Comparison of ENCODE assay signal across 14 cellular contexts in genomic region chr4:3808597-3808996, GRCh38. TPM values are rescaled to one million over a fixed set of nuclear protein-coding genes. Genes with fewer than 3 reads are reported as not detected.
DNase-seq lines count a peak whose midpoint lies in the region; ATAC-seq and TF ChIP-seq lines count a peak whose summit lies in the region.
"Had no signal": no experiment of that assay in that cellular context is flagged by ENCODE, and none has a peak within 500 bp of the region (broad histone marks: within the 10 kb centered on the region; RNA-seq: fewer than 3 reads in every experiment).

No MANE protein-coding gene starts in this region.

- no TSS peak for BruUV-seq in A673 (replicated peaks; lab: Mats Ljungman, UMichigan)

- CTCF ChIA-PET in A673 (lab: Charles Lee) = interaction anchor here (1.4 kb wide), 1 partner anchor 43 kb away, joined by 5 read pairs; the partner anchor contains the start of gene ADRA2C

- no peaks in the 10 kb centered on the region for H3K9me2 ChIP-seq in GM23338 (ENCODE audit: insufficient read depth)

- TF ChIP-seq CTCF in A673 (conservative IDR thresholded peaks at IDR 0.05; ENCODE audit: low read depth, low read length) = no peak
- TF ChIP-seq CTCF in GM23338 (conservative IDR thresholded peaks at IDR 0.05; ENCODE audit: low read depth in 2 of 2) = no peak
- no peak for TF ChIP-seq CTCF in brain (conservative IDR thresholded peaks at IDR 0.05)
- TF ChIP-seq CTCF in neural progenitor cell (IDR thresholded peaks at IDR 0.05) = no peak
- TF ChIP-seq CTCF in natural killer cell (IDR thresholded peaks at IDR 0.05) = no peak
- TF ChIP-seq CTCF in esophagus muscularis mucosa (IDR thresholded peaks at IDR 0.05) = no peak

- H3K4me3 Mint-ChIP-seq in GM23338 (no peak overlapping the region; the same call in 2 of the 3 replicates), brain (peak overlapping the region in 2 of 5 experiments; percentile 17), neural progenitor cell (peak overlapping the region; percentile 21), natural killer cell (no peak overlapping the region)
- H3K4me3 Mint-ChIP-seq: CD14-positive monocyte; CD8-positive, alpha-beta T cell; H9 had no signal

- no peaks in the 10 kb centered on the region for H4K20me1 ChIP-seq in GM23338 (replicated peaks; ENCODE audit: insufficient read depth)
- H4K20me1 ChIP-seq in neural progenitor cell (ENCODE audit: low read depth) = no peaks in the 10 kb centered on the region

- H3K27ac Mint-ChIP-seq in GM23338 (no peak overlapping the region; the same call in 1 of the 2 replicates), brain (peak overlapping the region in 3 of 5 experiments; percentile 60 to 88 (median 80)), neural progenitor cell (no peak overlapping the region), natural killer cell (no peak overlapping the region)
- H3K27ac Mint-ChIP-seq: CD14-positive monocyte; CD8-positive, alpha-beta T cell had no signal

- H3K36me3 Mint-ChIP-seq in GM23338 (ENCODE audit: low read depth) (no peaks in the 10 kb centered on the region; the same call in 2 of the 3 replicates), brain (no peaks in the 10 kb centered on the region), neural progenitor cell (no peaks in the 10 kb centered on the region), natural killer cell (no peaks in the 10 kb centered on the region)
- H3K36me3 Mint-ChIP-seq: CD14-positive monocyte; CD8-positive, alpha-beta T cell had no signal

- H3K9ac ChIP-seq in neural progenitor cell = no peak overlapping the region
- H3K9ac ChIP-seq: GM23248 had no signal

- no peak for TF ChIP-seq POLR2A in esophagus muscularis mucosa (IDR thresholded peaks at IDR 0.05; ENCODE audit: low read depth)

- H3K9me3 ChIP-seq in A673 (ENCODE audit: low read depth, low read length, poor library complexity, severe bottlenecking) = no peaks in the 10 kb centered on the region
- no peaks in the 10 kb centered on the region for H3K9me3 ChIP-seq in neural progenitor cell (ENCODE audit: low read depth)
- H3K9me3 ChIP-seq in esophagus muscularis mucosa = no peaks in the 10 kb centered on the region

- H3K27me3 Mint-ChIP-seq in GM23338 (ENCODE audit: insufficient read depth, low read depth, poor library complexity) (peaks cover 15% of the 10 kb centered on the region), brain (peaks cover 9% of the 10 kb centered on the region), neural progenitor cell (ENCODE audit: insufficient read depth, low read depth) (peaks cover 37% of the 10 kb centered on the region), natural killer cell (ENCODE audit: low read depth in 2 of 2) (peaks cover 21 to 38% of the 10 kb centered on the region in 2 donors)

- H3K9me3 Mint-ChIP-seq in GM23338 (no peaks in the 10 kb centered on the region; the same call in 2 of the 3 replicates), brain (peaks cover 0 to 9% (median 0%) of the 10 kb centered on the region in 5 experiments), neural progenitor cell (no peaks in the 10 kb centered on the region), natural killer cell (no peaks in the 10 kb centered on the region)
- H3K9me3 Mint-ChIP-seq: CD14-positive monocyte; CD8-positive, alpha-beta T cell had no signal

- 0 out of 2 replicates have a peak overlapping the region, but pooled peaks have one; percentile 21 for H3K4me2 ChIP-seq in GM23338
- H3K4me2 ChIP-seq in neural progenitor cell = peak overlapping the region; percentile 72

- H3K4me1 ChIP-seq in A673 (ENCODE audit: insufficient read depth, low read length, poor library complexity, severe bottlenecking) (peaks cover 22% of the 10 kb centered on the region), GM23338 (ENCODE audit: insufficient read depth) (peaks cover 12% of the 10 kb centered on the region), neural progenitor cell (peaks cover 27% of the 10 kb centered on the region), esophagus muscularis mucosa (no peaks in the 10 kb centered on the region)

- H3K27me3 ChIP-seq in A673 (replicated peaks; ENCODE audit: insufficient read depth, low read depth, low read length, poor library complexity) (no peaks in the 10 kb centered on the region), GM23338 (ENCODE audit: insufficient read depth) (no peaks in the 10 kb centered on the region), neural progenitor cell (no peaks in the 10 kb centered on the region), esophagus muscularis mucosa (peaks cover 0 to 87% (median 0%) of the 10 kb centered on the region in 4 donors)

- H3K79me2 ChIP-seq in GM23338 (replicated peaks; ENCODE audit: insufficient read depth) (no peaks in the 10 kb centered on the region), neural progenitor cell (ENCODE audit: low read depth) (no peaks in the 10 kb centered on the region)

- no peak overlapping the region for H2AFZ ChIP-seq in GM23338
- H2AFZ ChIP-seq in neural progenitor cell (replicated peaks) = no peak overlapping the region
- H2AFZ ChIP-seq: GM23248 had no signal

- H3K27ac ChIP-seq in A673 (ENCODE audit: low read depth, low read length, poor library complexity, severe bottlenecking) (peak overlapping the region; percentile 83), GM23338 (ENCODE audit: low read depth) (no peak overlapping the region), neural progenitor cell (peak overlapping the region; percentile 39), esophagus muscularis mucosa (replicated peaks in 1 of 4) (no peak overlapping the region)
- H3K27ac ChIP-seq: GM23248 had no signal

- 61% methylated on average over 5 of the region's 5 CpGs for WGBS in esophagus muscularis mucosa

- DNase-seq in A673 (ENCODE audit: low spot score) (peak; percentile 14), GM23338 (ENCODE audit: low spot score) (no peak), neural progenitor cell (ENCODE audit: low spot score) (no peak), natural killer cell (no peak), esophagus muscularis mucosa (ENCODE audit: extremely low spot score) (no peak)
- DNase-seq in activated CD4-positive, CD25-positive, alpha-beta regulatory T cell treated with anti-CD3 and anti-CD28 coated beads, Interleukin-2, amount 50 U/mL, for 72 hours = no peak
- DNase-seq: CD8-positive, alpha-beta T cell; COR-L47; DMS53; GF-D8; GM23248; H9 had no signal

- H3K36me3 ChIP-seq in A673 (ENCODE audit: insufficient read depth, low read length, poor library complexity, severe bottlenecking) (no peaks in the 10 kb centered on the region), GM23338 (ENCODE audit: insufficient read depth) (no peaks in the 10 kb centered on the region), neural progenitor cell (no peaks in the 10 kb centered on the region), esophagus muscularis mucosa (no peaks in the 10 kb centered on the region)

- H3K4me3 ChIP-seq in A673 (ENCODE audit: low read depth, low read length, poor library complexity, severe bottlenecking) (no peak overlapping the region), GM23338 (no peak overlapping the region), neural progenitor cell (no peak overlapping the region), esophagus muscularis mucosa (no peak overlapping the region)
- H3K4me3 ChIP-seq: GM23248 had no signal

- peaks cover 30% of the 10 kb centered on the region for H3K4me1 Mint-ChIP-seq in GM23338
- H3K4me1 Mint-ChIP-seq in brain = peaks cover 20% of the 10 kb centered on the region
- peaks cover 31% of the 10 kb centered on the region for H3K4me1 Mint-ChIP-seq in neural progenitor cell
- no peaks in the 10 kb centered on the region for H3K4me1 Mint-ChIP-seq in natural killer cell
- H3K4me1 Mint-ChIP-seq: CD14-positive monocyte had no signal

- intact Hi-C loops in A673 (cut with micrococcal nuclease; ENCODE audit: unreplicated experiment) = no loop called here
- intact Hi-C loops in natural killer cell (cut with micrococcal nuclease) = no loop called here
- intact Hi-C loops in esophagus muscularis mucosa (cut with DNase I) = no loop called here

- POLR2A ChIA-PET in A673 (lab: Charles Lee; ENCODE audit: low non-redundant PET) = interaction anchor here (0.7 kb wide), 1 partner anchor 21 kb away, joined by 4 read pairs; no protein-coding TSS in a partner anchor

- TF ChIP-seq EP300 in esophagus muscularis mucosa (IDR thresholded peaks at IDR 0.05) = no peak

- ATAC-seq in GM23338 (no peak), natural killer cell (no peak)
- ATAC-seq: CD8-positive, alpha-beta T cell had no signal

- H3F3A ChIP-seq in GM23338 (replicated peaks; ENCODE audit: low read depth) (no peaks in the 10 kb centered on the region), neural progenitor cell (ENCODE audit: low read depth) (peaks cover 18% of the 10 kb centered on the region)

TF ChIP-seq in GM23338, 12 proteins besides CTCF, POLR2A, EP300 and RAD21:
- TF ChIP-seq EZH2 (IDR thresholded peaks at IDR 0.05; ENCODE audit: low read depth, unreplicated experiment) (no peak), JUNB (IDR thresholded peaks at IDR 0.05; ENCODE audit: unreplicated experiment) (no peak), ZNF331 (CRISPR knock-in tag; IDR thresholded peaks at IDR 0.05; ENCODE audit: low read depth) (no peak)
TF ChIP-seq in GM23338: peak in this region for 0.

RNA-seq across cellular contexts. Expression of gene ADRA2C, which starts 42.4 kb away (rescaled TPM):
- total RNA-seq in A673 (2021) = 14.8 and 16.7 TPM in 2 replicates
- 16.3 and 16.6 TPM in 2 replicates for total RNA-seq in GM23338 (2014; rRNA removed; shearing (Covaris generic))
- polyA plus RNA-seq in GM23338 (2016; fragmentation: Nextera tagmentation; extraction: Ambion mirVana) = 3.0 and 4.1 TPM in 2 replicates
- 2.0 TPM for polyA plus RNA-seq in brain (ENCODE audit: insufficient read depth, low read depth, low replicate concordance)
- 2.5 and 12.9 TPM in 2 replicates for total RNA-seq in neural progenitor cell (ENCODE audit: low replicate concordance)
- total RNA-seq in natural killer cell = not detected
- total RNA-seq in esophagus muscularis mucosa = 10 to 100 TPM in 1 of 4 donors, 1 to 10 TPM in 3; 2.9 to 10.3 (median 8.4) TPM
- total RNA-seq: CD8-positive, alpha-beta T cell had no signal
- polyA plus RNA-seq: CD14-positive monocyte had no signal

Comparison
In these comparisons a context has a peak if more than half of its experiments do, and no peak if none do; other contexts are left out.
1. H3K27ac ChIP-seq: peak in A673 (single experiment) and neural progenitor cell (single experiment); none in GM23338 (single experiment) and esophagus muscularis mucosa (0 of 4).
2. H3K27ac Mint-ChIP-seq: peak in brain (3 of 5); none in GM23338 (single experiment), neural progenitor cell (single experiment) and natural killer cell (0 of 2).